In genomic region chr20:23025503-23025902, GRCh38 we compare ENCODE assay signal across 14 cellular contexts. TPM values are rescaled to one million over a fixed set of nuclear protein-coding genes. Genes with fewer than 3 reads are reported as not detected.
"Had no signal": no experiment of that assay in that cellular context is flagged by ENCODE, and none has a peak within 500 bp of the region (broad histone marks: within the 10 kb centered on the region; RNA-seq: fewer than 3 reads in every experiment).

No MANE protein-coding gene starts in this region.

RNA-seq across cellular contexts. Expression of gene SSTR4, which starts 9.6 kb away (rescaled TPM):
- total RNA-seq: activated CD4-positive, alpha-beta memory T cell treated with anti-CD3 and anti-CD28 coated beads, Interleukin-2, amount 10 ng/mL, durations not matched to agents 7 days and 5 days; activated CD8-positive, alpha-beta memory T cell treated with anti-CD3 and anti-CD28 coated beads, Interleukin-2, amount 10 ng/mL, durations not matched to agents 7 days and 5 days; foreskin keratinocyte; left lobe of liver; mammary epithelial cell; myocyte; neural crest cell; osteoblast; psoas muscle; right cardiac atrium; smooth muscle cell; stomach; temporal lobe had no signal
- polyA plus RNA-seq: foreskin keratinocyte, keratinocyte, mammary epithelial cell, psoas muscle, right cardiac atrium, smooth muscle cell, stomach had no signal

RNA-seq across cellular contexts. Expression of gene THBD, which starts 24.0 kb away (rescaled TPM):
- total RNA-seq: activated CD4-positive, alpha-beta memory T cell treated with anti-CD3 and anti-CD28 coated beads, Interleukin-2, amount 10 ng/mL, durations not matched to agents 7 days and 5 days; activated CD8-positive, alpha-beta memory T cell treated with anti-CD3 and anti-CD28 coated beads, Interleukin-2, amount 10 ng/mL, durations not matched to agents 7 days and 5 days had no signal
